Comparison of ENCODE assay signal across 20 cellular contexts in the genomic region with DNA sequence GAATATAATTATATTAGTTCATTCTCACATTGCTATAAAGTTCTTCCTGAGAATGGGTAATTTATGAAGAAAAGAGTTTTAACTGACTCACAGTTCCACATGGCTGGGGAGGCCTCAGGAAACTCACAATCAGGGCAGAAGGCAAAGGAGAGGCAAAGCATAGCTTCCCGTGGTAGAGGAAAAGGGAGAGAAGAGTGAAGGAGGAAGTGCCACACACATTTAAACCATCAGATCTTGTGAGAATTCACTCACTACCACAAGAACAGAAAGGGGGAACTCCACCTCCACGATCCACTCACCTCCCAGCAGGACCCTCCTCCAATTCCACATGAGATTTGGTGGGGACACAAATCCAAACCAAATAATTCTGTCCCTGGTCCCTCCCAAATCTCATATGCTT.
DNase-seq lines count a peak whose midpoint lies in the region; ATAC-seq, FAIRE-seq and TF ChIP-seq lines count a peak whose summit lies in the region.
"Had no signal": no experiment of that assay in that cellular context is flagged by ENCODE, and none has a peak within 500 bp of the region (broad histone marks: within the 10 kb centered on the region; RNA-seq: fewer than 3 reads in every experiment).

No MANE protein-coding gene starts in this region.

- POLR2A ChIA-PET in K562 (lab: Yijun Ruan, JAX): no interaction called here
- POLR2A ChIA-PET in activated CD4-positive, alpha-beta T cell treated with anti-CD3 and anti-CD28 coated beads, Interleukin-2, amount 10 ng/mL, durations not matched to agents 7 days and 5 days (lab: Charles Lee): no interaction called here

- H3K4me3 Mint-ChIP-seq in activated CD4-positive, alpha-beta T cell treated with anti-CD3 and anti-CD28 coated beads, Interleukin-2, amount 10 ng/mL, durations not matched to agents 7 days and 5 days: no peak overlapping the region
- H3K4me3 Mint-ChIP-seq: B cell; CD4-positive, alpha-beta T cell; CD8-positive, alpha-beta T cell had no signal

- no peak for FAIRE-seq in K562 (lab: Jason Lieb, UNC)
- FAIRE-seq: A549, D721Med, G401.6, GM12891 had no signal

- no peaks in the 10 kb centered on the region for H4K20me1 ChIP-seq in K562 (replicated peaks; ENCODE audit: control insufficient read depth, insufficient read depth, low read length)
- H4K20me1 ChIP-seq: BLaER1 treated with 17β-estradiol and CSF1 and Interleukin-3, amounts not matched to agents 10 nM and 100 nM had no signal

- no peaks in the 10 kb centered on the region for H3K9me1 ChIP-seq in K562 (ENCODE audit: control insufficient read depth, insufficient read depth, low read length)

- no peaks in the 10 kb centered on the region for H3K36me3 Mint-ChIP-seq in activated CD4-positive, alpha-beta T cell treated with anti-CD3 and anti-CD28 coated beads, Interleukin-2, amount 10 ng/mL, durations not matched to agents 7 days and 5 days (ENCODE audit: low read depth)
- H3K36me3 Mint-ChIP-seq: CD8-positive, alpha-beta T cell had no signal

- in situ Hi-C loops in K562 (cut with MboI): no loop called here

- no peaks in the 10 kb centered on the region for H3K9me3 ChIP-seq in K562 (replicated peaks; ENCODE audit: control insufficient read depth, insufficient read depth, low read depth, low read length)
- H3K9me3 ChIP-seq: A549; BLaER1 treated with 17β-estradiol and CSF1 and Interleukin-3, amounts not matched to agents 10 nM and 100 nM; Caco-2 had no signal

- no peak for TF ChIP-seq RAD21 in K562 (CRISPR knock-in tag; conservative IDR thresholded peaks at IDR 0.05 in 1 of 2, IDR thresholded peaks at IDR 0.05 in 1 of 2)

- no peak overlapping the region for H2AFZ ChIP-seq in K562 (ENCODE audit: low read depth, low read length)

- intact Hi-C loops in K562 (cut with micrococcal nuclease): no loop called here

- no peaks in the 10 kb centered on the region for H3K27me3 Mint-ChIP-seq in activated CD4-positive, alpha-beta T cell treated with anti-CD3 and anti-CD28 coated beads, Interleukin-2, amount 10 ng/mL, durations not matched to agents 7 days and 5 days
- H3K27me3 Mint-ChIP-seq: B cell; CD4-positive, alpha-beta T cell had no signal

- H3K27me3 ChIP-seq in K562 (ENCODE audit: control insufficient read depth in 2 of 2, insufficient read depth in 2 of 2, low read length in 2 of 2): no peaks in the 10 kb centered on the region
- H3K27me3 ChIP-seq: BLaER1 treated with 17β-estradiol and CSF1 and Interleukin-3, amounts not matched to agents 10 nM and 100 nM had no signal

- TF ChIP-seq EP300 in K562 (IDR thresholded peaks at IDR 0.05; ENCODE audit: low read length): no peak

- no TSS peak for BruUV-seq in K562 (replicated peaks; lab: Mats Ljungman, UMichigan)

- H3K4me2 ChIP-seq in K562 (ENCODE audit: insufficient read depth, low read length): no peak overlapping the region
- H3K4me2 ChIP-seq: A549; BLaER1 treated with 17β-estradiol and CSF1 and Interleukin-3, amounts not matched to agents 10 nM and 100 nM had no signal

- peak overlapping the region; percentile 10; the same call in 1 of the 3 replicates for H3K27ac ChIP-seq in K562 (ENCODE audit: extremely low read depth, low read depth, low read length)
- H3K27ac ChIP-seq: 22Rv1; A549; BLaER1 treated with 17β-estradiol and CSF1 and Interleukin-3, amounts not matched to agents 10 nM and 100 nM; C4-2B had no signal

- H3K9ac ChIP-seq in K562 (ENCODE audit: insufficient read depth in 1 of 2, low read depth in 2 of 2, low read length in 2 of 2): no peak overlapping the region
- H3K9ac ChIP-seq: BLaER1 treated with 17β-estradiol and CSF1 and Interleukin-3, amounts not matched to agents 10 nM and 100 nM had no signal

- WGBS in K562 (ENCODE audit: insufficient coverage, low coverage, missing lambda C conversion rate): 18% methylated on average over 2 of the region's 2 CpGs

- H3K4me3 ChIP-seq in K562: no peak overlapping the region
- H3K4me3 ChIP-seq: A549; BLaER1 treated with 17β-estradiol and CSF1 and Interleukin-3, amounts not matched to agents 10 nM and 100 nM had no signal

- TF ChIP-seq CTCF in K562 (IDR thresholded peaks at IDR 0.05 in 2 of 3, conservative IDR thresholded peaks at IDR 0.05 in 1 of 3; ENCODE audit: insufficient read depth in 2 of 3, low read depth in 1 of 3, low read length in 3 of 3): no peak

- peaks cover 11% of the 10 kb centered on the region for H3K9me3 Mint-ChIP-seq in activated CD4-positive, alpha-beta T cell treated with anti-CD3 and anti-CD28 coated beads, Interleukin-2, amount 10 ng/mL, durations not matched to agents 7 days and 5 days

- H3K27ac Mint-ChIP-seq in activated CD4-positive, alpha-beta T cell treated with anti-CD3 and anti-CD28 coated beads, Interleukin-2, amount 10 ng/mL, durations not matched to agents 7 days and 5 days: no peak overlapping the region
- H3K27ac Mint-ChIP-seq: B cell; CD4-positive, alpha-beta T cell; CD8-positive, alpha-beta T cell had no signal

- DNase-seq in Kasumi-1 (lab: John Stamatoyannopoulos, UW) (peak; percentile 9 to 13), K562 (ENCODE audit: extremely low read depth in 1 of 4, low spot score in 3 of 4) (no peak), renal cortical epithelial cell (ENCODE audit: low read depth) (peak; percentile 11), epidermal melanocyte (ENCODE audit: insufficient read length, low spot score) (no peak)
- DNase-seq in activated CD4-positive, alpha-beta T cell treated with anti-CD3 and anti-CD28 coated beads, Interleukin-2, amount 10 ng/mL, durations not matched to agents 7 days and 5 days: no peak
- DNase-seq: AML-193; Caco-2; Calu3; CD4-positive, alpha-beta T cell; CD8-positive, alpha-beta T cell; DMS79 treated with DMSO at 0.1 percent for 48 hours; GF-D8 had no signal

- no peaks in the 10 kb centered on the region; a peak in 1 of 5 replicates for H3K4me1 ChIP-seq in K562 (replicated peaks in 1 of 2; ENCODE audit: control insufficient read depth in 2 of 2, insufficient read depth in 2 of 2, low read length in 2 of 2)
- H3K4me1 ChIP-seq: A549, Caco-2 had no signal

- no peak for TF ChIP-seq POLR2A in K562 (conservative IDR thresholded peaks at IDR 0.05)

- H3K79me2 ChIP-seq in K562 (ENCODE audit: control insufficient read depth, insufficient read depth, low read length): peaks cover 26% of the 10 kb centered on the region

- peak; percentile 55 for ATAC-seq in K562
- ATAC-seq: A549; CD8-positive, alpha-beta T cell had no signal

- H3K36me3 ChIP-seq in K562 (ENCODE audit: control insufficient read depth, insufficient read depth, low read length): no peaks in the 10 kb centered on the region
- H3K36me3 ChIP-seq: BLaER1 treated with 17β-estradiol and CSF1 and Interleukin-3, amounts not matched to agents 10 nM and 100 nM had no signal

- CTCF ChIA-PET in K562 (lab: Yijun Ruan, JAX; ENCODE audit: low intra/inter-chr PET ratio): no interaction called here
- CTCF ChIA-PET in activated CD4-positive, alpha-beta T cell treated with anti-CD3 and anti-CD28 coated beads, Interleukin-2, amount 10 ng/mL, durations not matched to agents 7 days and 5 days (lab: Charles Lee): no interaction called here

- no peaks in the 10 kb centered on the region for H3K4me1 Mint-ChIP-seq in activated CD4-positive, alpha-beta T cell treated with anti-CD3 and anti-CD28 coated beads, Interleukin-2, amount 10 ng/mL, durations not matched to agents 7 days and 5 days
- H3K4me1 Mint-ChIP-seq: B cell had no signal

TF ChIP-seq in K562, 482 proteins besides CTCF, POLR2A, EP300 and RAD21 (continues in another document):
- no peak for TF ChIP-seq CBFA2T3 (IDR thresholded peaks at IDR 0.05)
- no peak for TF ChIP-seq EHMT2 (IDR thresholded peaks at IDR 0.05)
- TF ChIP-seq, protein P1, sequence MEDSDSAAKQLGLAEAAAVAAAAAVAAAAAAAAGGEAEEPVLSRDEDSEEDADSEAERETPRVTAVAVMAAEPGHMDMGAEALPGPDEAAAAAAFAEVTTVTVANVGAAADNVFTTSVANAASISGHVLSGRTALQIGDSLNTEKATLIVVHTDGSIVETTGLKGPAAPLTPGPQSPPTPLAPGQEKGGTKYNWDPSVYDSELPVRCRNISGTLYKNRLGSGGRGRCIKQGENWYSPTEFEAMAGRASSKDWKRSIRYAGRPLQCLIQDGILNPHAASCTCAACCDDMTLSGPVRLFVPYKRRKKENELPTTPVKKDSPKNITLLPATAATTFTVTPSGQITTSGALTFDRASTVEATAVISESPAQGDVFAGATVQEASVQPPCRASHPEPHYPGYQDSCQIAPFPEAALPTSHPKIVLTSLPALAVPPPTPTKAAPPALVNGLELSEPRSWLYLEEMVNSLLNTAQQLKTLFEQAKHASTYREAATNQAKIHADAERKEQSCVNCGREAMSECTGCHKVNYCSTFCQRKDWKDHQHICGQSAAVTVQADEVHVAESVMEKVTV (CRISPR knock-in tag; IDR thresholded peaks at IDR 0.05): no peak
- no peak for TF ChIP-seq POLR2G (IDR thresholded peaks at IDR 0.05; ENCODE audit: low read depth, low read length)
- TF ChIP-seq, protein P2, sequence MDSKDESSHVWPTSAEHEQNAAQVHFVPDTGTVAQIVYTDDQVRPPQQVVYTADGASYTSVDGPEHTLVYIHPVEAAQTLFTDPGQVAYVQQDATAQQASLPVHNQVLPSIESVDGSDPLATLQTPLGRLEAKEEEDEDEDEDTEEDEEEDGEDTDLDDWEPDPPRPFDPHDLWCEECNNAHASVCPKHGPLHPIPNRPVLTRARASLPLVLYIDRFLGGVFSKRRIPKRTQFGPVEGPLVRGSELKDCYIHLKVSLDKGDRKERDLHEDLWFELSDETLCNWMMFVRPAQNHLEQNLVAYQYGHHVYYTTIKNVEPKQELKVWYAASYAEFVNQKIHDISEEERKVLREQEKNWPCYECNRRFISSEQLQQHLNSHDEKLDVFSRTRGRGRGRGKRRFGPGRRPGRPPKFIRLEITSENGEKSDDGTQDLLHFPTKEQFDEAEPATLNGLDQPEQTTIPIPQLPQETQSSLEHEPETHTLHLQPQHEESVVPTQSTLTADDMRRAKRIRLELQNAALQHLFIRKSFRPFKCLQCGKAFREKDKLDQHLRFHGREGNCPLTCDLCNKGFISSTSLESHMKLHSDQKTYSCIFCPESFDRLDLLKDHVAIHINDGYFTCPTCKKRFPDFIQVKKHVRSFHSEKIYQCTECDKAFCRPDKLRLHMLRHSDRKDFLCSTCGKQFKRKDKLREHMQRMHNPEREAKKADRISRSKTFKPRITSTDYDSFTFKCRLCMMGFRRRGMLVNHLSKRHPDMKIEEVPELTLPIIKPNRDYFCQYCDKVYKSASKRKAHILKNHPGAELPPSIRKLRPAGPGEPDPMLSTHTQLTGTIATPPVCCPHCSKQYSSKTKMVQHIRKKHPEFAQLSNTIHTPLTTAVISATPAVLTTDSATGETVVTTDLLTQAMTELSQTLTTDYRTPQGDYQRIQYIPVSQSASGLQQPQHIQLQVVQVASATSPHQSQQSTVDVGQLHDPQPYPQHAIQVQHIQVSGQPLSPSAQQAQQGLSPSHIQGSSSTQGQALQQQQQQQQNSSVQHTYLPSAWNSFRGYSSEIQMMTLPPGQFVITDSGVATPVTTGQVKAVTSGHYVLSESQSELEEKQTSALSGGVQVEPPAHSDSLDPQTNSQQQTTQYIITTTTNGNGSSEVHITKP (IDR thresholded peaks at IDR 0.05; ENCODE audit: partially characterized antibody): peak; percentile 67
- TF ChIP-seq SPI1 (IDR thresholded peaks at IDR 0.05; ENCODE audit: borderline replicate concordance, low read depth, low read length): peak; percentile 44; the same call in 1 of the 2 replicates
- TF ChIP-seq HMG20A (CRISPR knock-in tag; conservative IDR thresholded peaks at IDR 0.05): no peak
- no peak for TF ChIP-seq FOXP1 (CRISPR knock-in tag; IDR thresholded peaks at IDR 0.05)

Comparison
In these comparisons a context has a peak if more than half of its experiments do, and no peak if none do; other contexts are left out.
1. DNase-seq: peak in Kasumi-1 (2 of 2) and renal cortical epithelial cell (single experiment); none in K562 (0 of 4), epidermal melanocyte (single experiment) and activated CD4-positive, alpha-beta T cell treated with anti-CD3 and anti-CD28 coated beads, Interleukin-2, amount 10 ng/mL, durations not matched to agents 7 days and 5 days (single experiment).